10 cellular contexts compared by ENCODE assay signal in genomic region chr9:113524460-113524859, GRCh38.
A peak's percentile ranks its signal among the peaks of the same experiment; 100 is the strongest.
DNase-seq lines count a peak whose midpoint lies in the region; ATAC-seq and TF ChIP-seq lines count a peak whose summit lies in the region.
"Had no signal": no experiment of that assay in that cellular context is flagged by ENCODE, and none has a peak within 500 bp of the region (broad histone marks: within the 10 kb centered on the region; RNA-seq: fewer than 3 reads in every experiment).

No MANE protein-coding gene starts in this region.

- peaks cover 70% of the 10 kb centered on the region for H3K4me1 Mint-ChIP-seq in CD4-positive, alpha-beta T cell (ENCODE audit: low read depth)

- CTCF ChIA-PET in CD4-positive, alpha-beta T cell (lab: Charles Lee), result interaction anchor here (1.0 kb wide), 1 partner anchor 65 kb away, joined by 3 read pairs; no protein-coding TSS in a partner anchor
- CTCF ChIA-PET in OCI-LY7 (lab: Charles Lee; ENCODE audit: unreplicated experiment), result interaction anchor here (2.0 kb wide), 1 partner anchor 54 kb away, joined by 6 read pairs; no protein-coding TSS in a partner anchor

- H3K18ac ChIP-seq in trophoblast cell (ENCODE audit: low read length), result peak overlapping the region; percentile 9

- H3K4me3 ChIP-seq in OCI-LY7 (ENCODE audit: low read depth, low read length, poor library complexity, severe bottlenecking), result peak overlapping the region; percentile 57
- H3K4me3 ChIP-seq in heart left ventricle, result no peak overlapping the region
- H3K4me3 ChIP-seq in trophoblast cell (ENCODE audit: low read depth, low read length), result no peak overlapping the region
- H3K4me3 ChIP-seq in H7 (ENCODE audit: insufficient read depth, low read depth, low read length), result no peak overlapping the region

- intact Hi-C loops in CD4-positive, alpha-beta T cell (cut with DNase I, micrococcal nuclease), result no loop called here
- intact Hi-C loops in OCI-LY7 (cut with micrococcal nuclease; ENCODE audit: unreplicated experiment), result loop anchor here (5.0 kb wide), 1 partner anchor 133 kb away; no protein-coding TSS in a partner anchor
- intact Hi-C loops in heart left ventricle (cut with DNase I), result loop anchor here in 3 of 10 donors (5.0 to 10.0 kb wide), 2 partner anchors 43 to 50 kb away; no protein-coding TSS in a partner anchor

- no peaks in the 10 kb centered on the region for H4K20me1 ChIP-seq in OCI-LY7 (ENCODE audit: insufficient read depth, low read length)

- peak overlapping the region; percentile 78 for H3K27ac Mint-ChIP-seq in CD4-positive, alpha-beta T cell

- no peak overlapping the region for H2BK120ac ChIP-seq in trophoblast cell (ENCODE audit: insufficient read depth, low read length, poor library complexity)

- peaks cover 57% of the 10 kb centered on the region for H3K4me1 ChIP-seq in OCI-LY7 (ENCODE audit: insufficient read depth, low read length, poor library complexity, severe bottlenecking)
- peaks cover 23 to 97% (median 81%) of the 10 kb centered on the region in 12 donors for H3K4me1 ChIP-seq in heart left ventricle
- peaks cover 14 to 37% of the 10 kb centered on the region in 2 experiments for H3K4me1 ChIP-seq in trophoblast cell (ENCODE audit: control insufficient read depth in 1 of 2, insufficient read depth in 2 of 2, low read length in 2 of 2)

- H3K14ac ChIP-seq in trophoblast cell (ENCODE audit: low read length), result peak overlapping the region; percentile 59

- H3K79me2 ChIP-seq in OCI-LY7 (ENCODE audit: insufficient read depth, low read depth, low read length) (no peaks in the 10 kb centered on the region; the same call in 1 of the 2 replicates), trophoblast cell (ENCODE audit: control insufficient read depth, insufficient read depth, low read length, poor library complexity) (peaks cover 2% of the 10 kb centered on the region)

- POLR2A ChIA-PET in CD4-positive, alpha-beta T cell (lab: Charles Lee), result interaction anchor here (0.7 to 5.4 kb wide), 5 partner anchors 12 to 114 kb away, joined by 3 to 43 read pairs (median 9); partner anchors contain the start of genes C9orf43 and POLE3
- POLR2A ChIA-PET in OCI-LY7 (lab: Charles Lee), result interaction anchor here (1.0 to 5.8 kb wide), 6 partner anchors 9 to 128 kb away, joined by 3 to 61 read pairs (median 3); no protein-coding TSS in a partner anchor

- no peak overlapping the region for H3K27ac ChIP-seq in CD4-positive, alpha-beta T cell (ENCODE audit: low read depth, low read length)
- H3K27ac ChIP-seq in OCI-LY7 (ENCODE audit: low read depth, low read length, poor library complexity, severe bottlenecking) (peak overlapping the region; percentile 77), heart left ventricle (peak overlapping the region; percentile 49 to 86 (median 80)), trophoblast cell (ENCODE audit: low read depth, low read length) (no peak overlapping the region)

- H3K4me3 Mint-ChIP-seq in CD4-positive, alpha-beta T cell, result peak overlapping the region; percentile 70

- peak overlapping the region; percentile 47 for H2BK12ac ChIP-seq in trophoblast cell (ENCODE audit: low read length)

- TF ChIP-seq CTCF in CD4-positive, alpha-beta T cell (IDR thresholded peaks at IDR 0.05), result no peak
- no peak for TF ChIP-seq CTCF in OCI-LY7 (conservative IDR thresholded peaks at IDR 0.05; ENCODE audit: low read length)
- no peak for TF ChIP-seq CTCF in heart left ventricle (IDR thresholded peaks at IDR 0.05)

- H3K4me2 ChIP-seq in OCI-LY7 (ENCODE audit: low read length) (peak overlapping the region; percentile 88), trophoblast cell (ENCODE audit: low read length) (no peak overlapping the region)

- TF ChIP-seq POLR2A in heart left ventricle (IDR thresholded peaks at IDR 0.05), result no peak

- H3K27me3 ChIP-seq in CD4-positive, alpha-beta T cell (ENCODE audit: control insufficient read depth, insufficient read depth, low read length), result no peaks in the 10 kb centered on the region
- H3K27me3 ChIP-seq in heart left ventricle (no peaks in the 10 kb centered on the region), trophoblast cell (ENCODE audit: insufficient read depth, low read length) (no peaks in the 10 kb centered on the region), H7 (ENCODE audit: control insufficient read depth, insufficient read depth, low read length) (no peaks in the 10 kb centered on the region)

- no peaks in the 10 kb centered on the region for H3K27me3 Mint-ChIP-seq in CD4-positive, alpha-beta T cell

- H3K23ac ChIP-seq in trophoblast cell (ENCODE audit: low read length), result no peak overlapping the region

- no peak overlapping the region for H3K9ac ChIP-seq in trophoblast cell (ENCODE audit: low read length)

- 69 to 82% (median 74%) methylated on average over 4 of the region's 4 CpGs for WGBS in heart left ventricle, 4 donors
- WGBS in trophoblast cell (ENCODE audit: extremely low coverage, insufficient coverage, insufficient read length), result no CpG with 5 or more reads among the region's 4 CpGs

- no peak overlapping the region for H3K4ac ChIP-seq in trophoblast cell (ENCODE audit: low read depth, low read length)

- H3K9me3 ChIP-seq in CD4-positive, alpha-beta T cell (ENCODE audit: control insufficient read depth, low read length), result no peaks in the 10 kb centered on the region
- H3K9me3 ChIP-seq in OCI-LY7 (ENCODE audit: low read length), result no peaks in the 10 kb centered on the region
- H3K9me3 ChIP-seq in heart left ventricle, result no peaks in the 10 kb centered on the region
- peaks cover 2% of the 10 kb centered on the region for H3K9me3 ChIP-seq in trophoblast cell (ENCODE audit: insufficient read depth, low read depth, low read length)

- no TSS peak for BruUV-seq in OCI-LY7 (replicated peaks; lab: Mats Ljungman, UMichigan)

- H3K79me1 ChIP-seq in trophoblast cell (ENCODE audit: low read length), result peaks cover 18% of the 10 kb centered on the region

- no peak overlapping the region for H2BK5ac ChIP-seq in trophoblast cell (ENCODE audit: low read depth, low read length, poor library complexity)

- H2AFZ ChIP-seq in OCI-LY7 (ENCODE audit: low read length) (no peak overlapping the region), trophoblast cell (ENCODE audit: insufficient read depth, low read length, poor library complexity) (peak overlapping the region; percentile 13)

- no peak for DNase-seq in CD4-positive, alpha-beta T cell
- no peak for DNase-seq in OCI-LY7 (ENCODE audit: low spot score)
- DNase-seq in heart left ventricle, result no peak
- no peak for DNase-seq in trophoblast cell
- DNase-seq in H7, result no peak
- DNase-seq: activated gamma-delta T cell, NCI-H1417 treated with DMSO at 0.1 percent for 48 hours had no signal

- peak overlapping the region; percentile 69 for H4K91ac ChIP-seq in trophoblast cell (ENCODE audit: low read depth, low read length)

- no peaks in the 10 kb centered on the region for H3K9me2 ChIP-seq in OCI-LY7 (ENCODE audit: insufficient read depth, low read length)

- H2AK5ac ChIP-seq in trophoblast cell (ENCODE audit: low read length), result no peak overlapping the region

- H3K36me3 ChIP-seq in OCI-LY7 (ENCODE audit: insufficient read depth, low read length) (peaks cover 5% of the 10 kb centered on the region; the same call in 1 of the 2 replicates), heart left ventricle (peaks cover 0 to 82% (median 48%) of the 10 kb centered on the region in 9 donors), trophoblast cell (ENCODE audit: control insufficient read depth in 1 of 2, insufficient read depth in 2 of 2, low read length in 2 of 2) (peaks cover 3 to 6% of the 10 kb centered on the region in 2 experiments), H7 (replicated peaks; ENCODE audit: control insufficient read depth, insufficient read depth, low read length) (peaks cover 1% of the 10 kb centered on the region)

- peaks cover 48% of the 10 kb centered on the region for H3K36me3 Mint-ChIP-seq in CD4-positive, alpha-beta T cell (ENCODE audit: low read depth)

- no peak overlapping the region for H4K8ac ChIP-seq in trophoblast cell (ENCODE audit: low read depth, low read length)

- ATAC-seq in CD4-positive, alpha-beta T cell (ENCODE audit: poor library complexity), result no peak
- peak in 3 of 4 donors; percentile 4 to 19 (median 9) for ATAC-seq in heart left ventricle
- ATAC-seq in SK-N-SH treated with all-trans-retinoic acid at 6 μM for 48 hours, result no peak
- ATAC-seq in GM21381 (IDR thresholded peaks at IDR 0.05; ENCODE audit: unreplicated experiment), result no peak
- no peak for ATAC-seq in GM18498 (IDR thresholded peaks at IDR 0.05; ENCODE audit: unreplicated experiment)

- no peaks in the 10 kb centered on the region for H3K9me3 Mint-ChIP-seq in CD4-positive, alpha-beta T cell

- no peak overlapping the region for H4K12ac ChIP-seq in trophoblast cell (ENCODE audit: low read depth, low read length)

TF ChIP-seq in SK-N-SH treated with all-trans-retinoic acid at 6 μM for 48 hours, 23 proteins besides CTCF, POLR2A, EP300 and RAD21 (continues in another document):
- TF ChIP-seq ZC3H10 (CRISPR knock-in tag; IDR thresholded peaks at IDR 0.05) (no peak), TCF4 (CRISPR knock-in tag; IDR thresholded peaks at IDR 0.05; ENCODE audit: borderline replicate concordance) (no peak), ZNF8 (CRISPR knock-in tag; IDR thresholded peaks at IDR 0.05) (no peak), TOX (CRISPR knock-in tag; IDR thresholded peaks at IDR 0.05; ENCODE audit: borderline replicate concordance) (no peak), ESRRG (CRISPR knock-in tag; IDR thresholded peaks at IDR 0.05) (no peak), PATZ1 (CRISPR knock-in tag; IDR thresholded peaks at IDR 0.05; ENCODE audit: borderline replicate concordance) (no peak), ZNF70 (CRISPR knock-in tag; IDR thresholded peaks at IDR 0.05) (no peak), OSR1 (CRISPR knock-in tag; IDR thresholded peaks at IDR 0.05) (no peak), RARB (CRISPR knock-in tag; IDR thresholded peaks at IDR 0.05) (no peak), ZFP3 (CRISPR knock-in tag; IDR thresholded peaks at IDR 0.05) (no peak)

Comparison
In these comparisons a context has a peak if more than half of its experiments do, and no peak if none do; other contexts are left out.
1. ATAC-seq: peak in heart left ventricle (3 of 4); none in CD4-positive, alpha-beta T cell (single experiment), SK-N-SH treated with all-trans-retinoic acid at 6 μM for 48 hours (single experiment), GM21381 (single experiment) and GM18498 (single experiment).
2. H3K27ac ChIP-seq: peak in OCI-LY7 (single experiment) and heart left ventricle (12 of 12); none in CD4-positive, alpha-beta T cell (single experiment) and trophoblast cell (single experiment).